In the genomic region with DNA sequence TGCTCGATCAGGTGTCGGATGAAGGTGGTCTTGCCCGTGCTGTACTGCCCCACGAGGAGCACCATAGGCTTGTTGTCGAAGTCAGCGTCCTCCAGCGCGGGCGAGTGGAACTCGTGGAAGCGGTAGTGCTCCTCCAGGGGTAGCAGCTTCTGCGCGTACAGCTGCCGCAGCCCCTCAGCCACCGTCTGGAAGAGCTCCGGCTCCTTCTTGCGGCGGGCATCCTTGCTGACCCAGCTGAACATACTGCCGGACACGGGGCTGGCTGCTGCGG, we compare ENCODE assay signal across 1 cellular context.
TF ChIP-seq lines count a peak whose summit lies in the region.

No MANE protein-coding gene starts in this region.

TF ChIP-seq in K562, 482 proteins besides CTCF, POLR2A, EP300 and RAD21 (continued from another document and continues in another):
- TF ChIP-seq, protein P1, sequence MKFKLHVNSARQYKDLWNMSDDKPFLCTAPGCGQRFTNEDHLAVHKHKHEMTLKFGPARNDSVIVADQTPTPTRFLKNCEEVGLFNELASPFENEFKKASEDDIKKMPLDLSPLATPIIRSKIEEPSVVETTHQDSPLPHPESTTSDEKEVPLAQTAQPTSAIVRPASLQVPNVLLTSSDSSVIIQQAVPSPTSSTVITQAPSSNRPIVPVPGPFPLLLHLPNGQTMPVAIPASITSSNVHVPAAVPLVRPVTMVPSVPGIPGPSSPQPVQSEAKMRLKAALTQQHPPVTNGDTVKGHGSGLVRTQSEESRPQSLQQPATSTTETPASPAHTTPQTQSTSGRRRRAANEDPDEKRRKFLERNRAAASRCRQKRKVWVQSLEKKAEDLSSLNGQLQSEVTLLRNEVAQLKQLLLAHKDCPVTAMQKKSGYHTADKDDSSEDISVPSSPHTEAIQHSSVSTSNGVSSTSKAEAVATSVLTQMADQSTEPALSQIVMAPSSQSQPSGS (CRISPR knock-in tag; IDR thresholded peaks at IDR 0.05): 0 out of 2 replicates have a peak, but pooled peaks have one; percentile 6
- 0 out of 2 replicates have a peak, but pooled peaks have one; percentile 9 for TF ChIP-seq BCOR (IDR thresholded peaks at IDR 0.05)
- TF ChIP-seq, protein P2, sequence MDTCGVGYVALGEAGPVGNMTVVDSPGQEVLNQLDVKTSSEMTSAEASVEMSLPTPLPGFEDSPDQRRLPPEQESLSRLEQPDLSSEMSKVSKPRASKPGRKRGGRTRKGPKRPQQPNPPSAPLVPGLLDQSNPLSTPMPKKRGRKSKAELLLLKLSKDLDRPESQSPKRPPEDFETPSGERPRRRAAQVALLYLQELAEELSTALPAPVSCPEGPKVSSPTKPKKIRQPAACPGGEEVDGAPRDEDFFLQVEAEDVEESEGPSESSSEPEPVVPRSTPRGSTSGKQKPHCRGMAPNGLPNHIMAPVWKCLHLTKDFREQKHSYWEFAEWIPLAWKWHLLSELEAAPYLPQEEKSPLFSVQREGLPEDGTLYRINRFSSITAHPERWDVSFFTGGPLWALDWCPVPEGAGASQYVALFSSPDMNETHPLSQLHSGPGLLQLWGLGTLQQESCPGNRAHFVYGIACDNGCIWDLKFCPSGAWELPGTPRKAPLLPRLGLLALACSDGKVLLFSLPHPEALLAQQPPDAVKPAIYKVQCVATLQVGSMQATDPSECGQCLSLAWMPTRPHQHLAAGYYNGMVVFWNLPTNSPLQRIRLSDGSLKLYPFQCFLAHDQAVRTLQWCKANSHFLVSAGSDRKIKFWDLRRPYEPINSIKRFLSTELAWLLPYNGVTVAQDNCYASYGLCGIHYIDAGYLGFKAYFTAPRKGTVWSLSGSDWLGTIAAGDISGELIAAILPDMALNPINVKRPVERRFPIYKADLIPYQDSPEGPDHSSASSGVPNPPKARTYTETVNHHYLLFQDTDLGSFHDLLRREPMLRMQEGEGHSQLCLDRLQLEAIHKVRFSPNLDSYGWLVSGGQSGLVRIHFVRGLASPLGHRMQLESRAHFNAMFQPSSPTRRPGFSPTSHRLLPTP (IDR thresholded peaks at IDR 0.05; ENCODE audit: borderline replicate concordance, extremely low read depth, insufficient read length): no peak
- no peak for TF ChIP-seq ZNF696 (CRISPR knock-in tag; conservative IDR thresholded peaks at IDR 0.05)
- no peak for TF ChIP-seq ZFP30 (CRISPR knock-in tag; IDR thresholded peaks at IDR 0.05; ENCODE audit: borderline replicate concordance)
- TF ChIP-seq FOXA3 (CRISPR knock-in tag; conservative IDR thresholded peaks at IDR 0.05 in 1 of 2, IDR thresholded peaks at IDR 0.05 in 1 of 2): peak in 1 of 2 experiments; percentile 57; a peak in 1 of 4 replicates
- no peak for TF ChIP-seq THRAP3 (IDR thresholded peaks at IDR 0.05; ENCODE audit: borderline replicate concordance)
- TF ChIP-seq SAFB (IDR thresholded peaks at IDR 0.05; ENCODE audit: borderline replicate concordance, low read depth, low read length): peak; percentile 25; the same call in 1 of the 2 replicates
- no peak for TF ChIP-seq PRPF4 (IDR thresholded peaks at IDR 0.05; ENCODE audit: insufficient read depth, low read depth, low read length, poor library complexity, severe bottlenecking)
- no peak for TF ChIP-seq ZNF184 (CRISPR knock-in tag; IDR thresholded peaks at IDR 0.05)
- TF ChIP-seq PTTG1 (tag; IDR thresholded peaks at IDR 0.05; ENCODE audit: low read depth): no peak
- TF ChIP-seq ZNF507 (tag; conservative IDR thresholded peaks at IDR 0.05): no peak
- TF ChIP-seq, protein P3, sequence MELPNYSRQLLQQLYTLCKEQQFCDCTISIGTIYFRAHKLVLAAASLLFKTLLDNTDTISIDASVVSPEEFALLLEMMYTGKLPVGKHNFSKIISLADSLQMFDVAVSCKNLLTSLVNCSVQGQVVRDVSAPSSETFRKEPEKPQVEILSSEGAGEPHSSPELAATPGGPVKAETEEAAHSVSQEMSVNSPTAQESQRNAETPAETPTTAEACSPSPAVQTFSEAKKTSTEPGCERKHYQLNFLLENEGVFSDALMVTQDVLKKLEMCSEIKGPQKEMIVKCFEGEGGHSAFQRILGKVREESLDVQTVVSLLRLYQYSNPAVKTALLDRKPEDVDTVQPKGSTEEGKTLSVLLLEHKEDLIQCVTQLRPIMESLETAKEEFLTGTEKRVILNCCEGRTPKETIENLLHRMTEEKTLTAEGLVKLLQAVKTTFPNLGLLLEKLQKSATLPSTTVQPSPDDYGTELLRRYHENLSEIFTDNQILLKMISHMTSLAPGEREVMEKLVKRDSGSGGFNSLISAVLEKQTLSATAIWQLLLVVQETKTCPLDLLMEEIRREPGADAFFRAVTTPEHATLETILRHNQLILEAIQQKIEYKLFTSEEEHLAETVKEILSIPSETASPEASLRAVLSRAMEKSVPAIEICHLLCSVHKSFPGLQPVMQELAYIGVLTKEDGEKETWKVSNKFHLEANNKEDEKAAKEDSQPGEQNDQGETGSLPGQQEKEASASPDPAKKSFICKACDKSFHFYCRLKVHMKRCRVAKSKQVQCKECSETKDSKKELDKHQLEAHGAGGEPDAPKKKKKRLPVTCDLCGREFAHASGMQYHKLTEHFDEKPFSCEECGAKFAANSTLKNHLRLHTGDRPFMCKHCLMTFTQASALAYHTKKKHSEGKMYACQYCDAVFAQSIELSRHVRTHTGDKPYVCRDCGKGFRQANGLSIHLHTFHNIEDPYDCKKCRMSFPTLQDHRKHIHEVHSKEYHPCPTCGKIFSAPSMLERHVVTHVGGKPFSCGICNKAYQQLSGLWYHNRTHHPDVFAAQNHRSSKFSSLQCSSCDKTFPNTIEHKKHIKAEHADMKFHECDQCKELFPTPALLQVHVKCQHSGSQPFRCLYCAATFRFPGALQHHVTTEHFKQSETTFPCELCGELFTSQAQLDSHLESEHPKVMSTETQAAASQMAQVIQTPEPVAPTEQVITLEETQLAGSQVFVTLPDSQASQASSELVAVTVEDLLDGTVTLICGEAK (IDR thresholded peaks at IDR 0.05): peak; percentile 38; the same call in 1 of the 2 replicates
- TF ChIP-seq, protein P3 (CRISPR knock-in tag; IDR thresholded peaks at IDR 0.05): no peak
- TF ChIP-seq, protein P4, sequence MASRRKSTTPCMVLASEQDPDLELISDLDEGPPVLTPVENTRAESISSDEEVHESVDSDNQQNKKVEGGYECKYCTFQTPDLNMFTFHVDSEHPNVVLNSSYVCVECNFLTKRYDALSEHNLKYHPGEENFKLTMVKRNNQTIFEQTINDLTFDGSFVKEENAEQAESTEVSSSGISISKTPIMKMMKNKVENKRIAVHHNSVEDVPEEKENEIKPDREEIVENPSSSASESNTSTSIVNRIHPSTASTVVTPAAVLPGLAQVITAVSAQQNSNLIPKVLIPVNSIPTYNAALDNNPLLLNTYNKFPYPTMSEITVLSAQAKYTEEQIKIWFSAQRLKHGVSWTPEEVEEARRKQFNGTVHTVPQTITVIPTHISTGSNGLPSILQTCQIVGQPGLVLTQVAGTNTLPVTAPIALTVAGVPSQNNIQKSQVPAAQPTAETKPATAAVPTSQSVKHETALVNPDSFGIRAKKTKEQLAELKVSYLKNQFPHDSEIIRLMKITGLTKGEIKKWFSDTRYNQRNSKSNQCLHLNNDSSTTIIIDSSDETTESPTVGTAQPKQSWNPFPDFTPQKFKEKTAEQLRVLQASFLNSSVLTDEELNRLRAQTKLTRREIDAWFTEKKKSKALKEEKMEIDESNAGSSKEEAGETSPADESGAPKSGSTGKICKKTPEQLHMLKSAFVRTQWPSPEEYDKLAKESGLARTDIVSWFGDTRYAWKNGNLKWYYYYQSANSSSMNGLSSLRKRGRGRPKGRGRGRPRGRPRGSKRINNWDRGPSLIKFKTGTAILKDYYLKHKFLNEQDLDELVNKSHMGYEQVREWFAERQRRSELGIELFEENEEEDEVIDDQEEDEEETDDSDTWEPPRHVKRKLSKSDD (conservative IDR thresholded peaks at IDR 0.05; ENCODE audit: low read length): no peak
- no peak for TF ChIP-seq MED1 (CRISPR knock-in tag; IDR thresholded peaks at IDR 0.05; ENCODE audit: borderline replicate concordance)
- no peak for TF ChIP-seq FOXM1 (IDR thresholded peaks at IDR 0.05; ENCODE audit: low read depth)
- no peak for TF ChIP-seq FOXM1 (CRISPR knock-in tag; IDR thresholded peaks at IDR 0.05; ENCODE audit: low read depth)
- no peak for TF ChIP-seq SP2 (IDR thresholded peaks at IDR 0.05; ENCODE audit: extremely low read depth, low read depth, low read length, poor library complexity, severe bottlenecking)
- no peak for TF ChIP-seq NFATC3 (IDR thresholded peaks at IDR 0.05)
- TF ChIP-seq, protein P5, sequence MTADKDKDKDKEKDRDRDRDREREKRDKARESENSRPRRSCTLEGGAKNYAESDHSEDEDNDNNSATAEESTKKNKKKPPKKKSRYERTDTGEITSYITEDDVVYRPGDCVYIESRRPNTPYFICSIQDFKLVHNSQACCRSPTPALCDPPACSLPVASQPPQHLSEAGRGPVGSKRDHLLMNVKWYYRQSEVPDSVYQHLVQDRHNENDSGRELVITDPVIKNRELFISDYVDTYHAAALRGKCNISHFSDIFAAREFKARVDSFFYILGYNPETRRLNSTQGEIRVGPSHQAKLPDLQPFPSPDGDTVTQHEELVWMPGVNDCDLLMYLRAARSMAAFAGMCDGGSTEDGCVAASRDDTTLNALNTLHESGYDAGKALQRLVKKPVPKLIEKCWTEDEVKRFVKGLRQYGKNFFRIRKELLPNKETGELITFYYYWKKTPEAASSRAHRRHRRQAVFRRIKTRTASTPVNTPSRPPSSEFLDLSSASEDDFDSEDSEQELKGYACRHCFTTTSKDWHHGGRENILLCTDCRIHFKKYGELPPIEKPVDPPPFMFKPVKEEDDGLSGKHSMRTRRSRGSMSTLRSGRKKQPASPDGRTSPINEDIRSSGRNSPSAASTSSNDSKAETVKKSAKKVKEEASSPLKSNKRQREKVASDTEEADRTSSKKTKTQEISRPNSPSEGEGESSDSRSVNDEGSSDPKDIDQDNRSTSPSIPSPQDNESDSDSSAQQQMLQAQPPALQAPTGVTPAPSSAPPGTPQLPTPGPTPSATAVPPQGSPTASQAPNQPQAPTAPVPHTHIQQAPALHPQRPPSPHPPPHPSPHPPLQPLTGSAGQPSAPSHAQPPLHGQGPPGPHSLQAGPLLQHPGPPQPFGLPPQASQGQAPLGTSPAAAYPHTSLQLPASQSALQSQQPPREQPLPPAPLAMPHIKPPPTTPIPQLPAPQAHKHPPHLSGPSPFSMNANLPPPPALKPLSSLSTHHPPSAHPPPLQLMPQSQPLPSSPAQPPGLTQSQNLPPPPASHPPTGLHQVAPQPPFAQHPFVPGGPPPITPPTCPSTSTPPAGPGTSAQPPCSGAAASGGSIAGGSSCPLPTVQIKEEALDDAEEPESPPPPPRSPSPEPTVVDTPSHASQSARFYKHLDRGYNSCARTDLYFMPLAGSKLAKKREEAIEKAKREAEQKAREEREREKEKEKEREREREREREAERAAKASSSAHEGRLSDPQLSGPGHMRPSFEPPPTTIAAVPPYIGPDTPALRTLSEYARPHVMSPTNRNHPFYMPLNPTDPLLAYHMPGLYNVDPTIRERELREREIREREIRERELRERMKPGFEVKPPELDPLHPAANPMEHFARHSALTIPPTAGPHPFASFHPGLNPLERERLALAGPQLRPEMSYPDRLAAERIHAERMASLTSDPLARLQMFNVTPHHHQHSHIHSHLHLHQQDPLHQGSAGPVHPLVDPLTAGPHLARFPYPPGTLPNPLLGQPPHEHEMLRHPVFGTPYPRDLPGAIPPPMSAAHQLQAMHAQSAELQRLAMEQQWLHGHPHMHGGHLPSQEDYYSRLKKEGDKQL (CRISPR knock-in tag; IDR thresholded peaks at IDR 0.05; ENCODE audit: borderline replicate concordance): peak; percentile 74; the same call in 1 of the 2 replicates
- TF ChIP-seq ESRRA (IDR thresholded peaks at IDR 0.05; ENCODE audit: borderline replicate concordance, low read depth): no peak
- TF ChIP-seq, protein P6, sequence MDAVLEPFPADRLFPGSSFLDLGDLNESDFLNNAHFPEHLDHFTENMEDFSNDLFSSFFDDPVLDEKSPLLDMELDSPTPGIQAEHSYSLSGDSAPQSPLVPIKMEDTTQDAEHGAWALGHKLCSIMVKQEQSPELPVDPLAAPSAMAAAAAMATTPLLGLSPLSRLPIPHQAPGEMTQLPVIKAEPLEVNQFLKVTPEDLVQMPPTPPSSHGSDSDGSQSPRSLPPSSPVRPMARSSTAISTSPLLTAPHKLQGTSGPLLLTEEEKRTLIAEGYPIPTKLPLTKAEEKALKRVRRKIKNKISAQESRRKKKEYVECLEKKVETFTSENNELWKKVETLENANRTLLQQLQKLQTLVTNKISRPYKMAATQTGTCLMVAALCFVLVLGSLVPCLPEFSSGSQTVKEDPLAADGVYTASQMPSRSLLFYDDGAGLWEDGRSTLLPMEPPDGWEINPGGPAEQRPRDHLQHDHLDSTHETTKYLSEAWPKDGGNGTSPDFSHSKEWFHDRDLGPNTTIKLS (IDR thresholded peaks at IDR 0.05; ENCODE audit: borderline replicate concordance, low read depth): no peak
- TF ChIP-seq, protein P7, sequence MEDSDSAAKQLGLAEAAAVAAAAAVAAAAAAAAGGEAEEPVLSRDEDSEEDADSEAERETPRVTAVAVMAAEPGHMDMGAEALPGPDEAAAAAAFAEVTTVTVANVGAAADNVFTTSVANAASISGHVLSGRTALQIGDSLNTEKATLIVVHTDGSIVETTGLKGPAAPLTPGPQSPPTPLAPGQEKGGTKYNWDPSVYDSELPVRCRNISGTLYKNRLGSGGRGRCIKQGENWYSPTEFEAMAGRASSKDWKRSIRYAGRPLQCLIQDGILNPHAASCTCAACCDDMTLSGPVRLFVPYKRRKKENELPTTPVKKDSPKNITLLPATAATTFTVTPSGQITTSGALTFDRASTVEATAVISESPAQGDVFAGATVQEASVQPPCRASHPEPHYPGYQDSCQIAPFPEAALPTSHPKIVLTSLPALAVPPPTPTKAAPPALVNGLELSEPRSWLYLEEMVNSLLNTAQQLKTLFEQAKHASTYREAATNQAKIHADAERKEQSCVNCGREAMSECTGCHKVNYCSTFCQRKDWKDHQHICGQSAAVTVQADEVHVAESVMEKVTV (CRISPR knock-in tag; IDR thresholded peaks at IDR 0.05): no peak
- no peak for TF ChIP-seq PML (IDR thresholded peaks at IDR 0.05; ENCODE audit: low read length)
